Comparison of ENCODE assay signal across 32 cellular contexts in the genomic region with DNA sequence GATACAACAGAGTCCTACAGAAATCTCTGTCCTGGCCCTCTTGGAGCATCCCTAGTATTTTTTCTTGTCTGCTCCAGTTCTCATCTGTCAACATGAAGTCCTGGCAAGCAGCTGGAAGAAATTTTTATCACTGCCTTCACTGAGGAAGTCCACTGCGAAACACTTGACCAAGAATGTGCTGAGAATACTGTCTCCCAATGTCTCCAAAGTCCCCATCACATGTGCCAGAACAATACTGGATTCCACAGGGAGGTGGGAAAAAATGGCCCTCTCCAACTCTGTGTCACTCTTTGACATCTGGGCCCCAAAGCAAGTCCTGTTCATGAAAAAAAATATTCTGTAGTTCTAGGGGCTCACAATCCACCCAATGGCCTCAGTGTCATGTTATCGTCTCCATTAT.
"Had no signal": no experiment of that assay in that cellular context is flagged by ENCODE, and none has a peak within 500 bp of the region (broad histone marks: within the 10 kb centered on the region; RNA-seq: fewer than 3 reads in every experiment).

No MANE protein-coding gene starts in this region.

- FAIRE-seq: endothelial cell of umbilical vein, islet of Langerhans, small intestine, urothelium cell line had no signal

- DNase-seq: colonic mucosa; effector CD8-positive, alpha-beta T cell; foreskin melanocyte; glutamatergic neuron; heart right ventricle; hippocampal formation; left cardiac atrium; left lung; mucosa of descending colon; naive thymus-derived CD4-positive, alpha-beta T cell; nucleus accumbens; psoas muscle; right cardiac atrium; small intestine; stimulated activated CD4-positive, alpha-beta T cell treated with anti-CD3 and anti-CD28 coated beads, Interleukin-15, amount 100 ng/mL, for 24 hours; stimulated activated CD4-positive, alpha-beta T cell treated with anti-CD3 and anti-CD28 coated beads, Interleukin-4, amount 100 ng/mL, for 24 hours; stimulated activated naive CD4-positive, alpha-beta T cell treated with Interleukin-2 at 50 U/mL for 16 hours; stomach; thyroid gland; trophoblast cell had no signal

- H3K27ac Mint-ChIP-seq: dendritic cell treated with granulocyte-macrophage colony-stimulating factor and Interleukin-4, amounts not matched to agents 40 ng/mL and 50 ng/mL, for 4 days; memory B cell; mesothelial cell of epicardium; naive thymus-derived CD4-positive, alpha-beta T cell; stimulated activated effector memory CD8-positive, alpha-beta T cell treated with anti-CD3 and anti-CD28 coated beads, Interleukin-12 subunit alpha, Interleukin-12 subunit beta, amount 100 ng/mL, for 72 hours had no signal

- H3K27ac ChIP-seq: cardiac muscle cell, colonic mucosa, esophagus muscularis mucosa, heart right ventricle, left lung, psoas muscle, stomach, thyroid gland had no signal

- H3K36me3 ChIP-seq: cardiac muscle cell, colonic mucosa, esophagus muscularis mucosa, heart right ventricle, left lung, neural progenitor cell, stomach, thyroid gland had no signal

- H3K9me3 Mint-ChIP-seq: central memory CD8-positive, alpha-beta T cell; memory B cell; mesothelial cell of epicardium had no signal

- H3K36me3 Mint-ChIP-seq: mesothelial cell of epicardium; stimulated activated effector memory CD8-positive, alpha-beta T cell treated with anti-CD3 and anti-CD28 coated beads, Interleukin-12 subunit alpha, Interleukin-12 subunit beta, amount 100 ng/mL, for 72 hours had no signal

- ATAC-seq: heart right ventricle; left cardiac atrium; naive thymus-derived CD4-positive, alpha-beta T cell; psoas muscle; right cardiac atrium; stimulated activated effector memory CD8-positive, alpha-beta T cell treated with anti-CD3 and anti-CD28 coated beads, Interleukin-12 subunit alpha, Interleukin-12 subunit beta, amount 100 ng/mL, for 72 hours had no signal

- H3K27me3 Mint-ChIP-seq: dendritic cell treated with granulocyte-macrophage colony-stimulating factor and Interleukin-4, amounts not matched to agents 40 ng/mL and 50 ng/mL, for 4 days had no signal

- H3K4me1 ChIP-seq: colonic mucosa, esophagus muscularis mucosa, heart right ventricle, psoas muscle, thyroid gland had no signal

- H3K4me3 Mint-ChIP-seq: central memory CD8-positive, alpha-beta T cell; dendritic cell treated with granulocyte-macrophage colony-stimulating factor and Interleukin-4, amounts not matched to agents 40 ng/mL and 50 ng/mL, for 4 days; memory B cell; mesothelial cell of epicardium; naive thymus-derived CD4-positive, alpha-beta T cell; neural progenitor cell; stimulated activated effector memory CD8-positive, alpha-beta T cell treated with anti-CD3 and anti-CD28 coated beads, Interleukin-12 subunit alpha, Interleukin-12 subunit beta, amount 100 ng/mL, for 72 hours had no signal

- H3K4me3 ChIP-seq: cardiac muscle cell, colonic mucosa, esophagus muscularis mucosa, heart right ventricle, left lung, lung, mucosa of descending colon, neural progenitor cell, psoas muscle, stomach, thyroid gland had no signal

- H3K9me3 ChIP-seq: colonic mucosa, esophagus muscularis mucosa, heart right ventricle, left lung, mucosa of descending colon, psoas muscle, stomach, thyroid gland had no signal

- H2AFZ ChIP-seq: neural progenitor cell had no signal

- H3K4me1 Mint-ChIP-seq: memory B cell had no signal

- H3K27me3 ChIP-seq: cardiac muscle cell, colonic mucosa, esophagus muscularis mucosa, heart right ventricle, left lung, neural progenitor cell, stomach, thyroid gland had no signal

- H3K9ac ChIP-seq: neural progenitor cell had no signal
